In the genomic region with DNA sequence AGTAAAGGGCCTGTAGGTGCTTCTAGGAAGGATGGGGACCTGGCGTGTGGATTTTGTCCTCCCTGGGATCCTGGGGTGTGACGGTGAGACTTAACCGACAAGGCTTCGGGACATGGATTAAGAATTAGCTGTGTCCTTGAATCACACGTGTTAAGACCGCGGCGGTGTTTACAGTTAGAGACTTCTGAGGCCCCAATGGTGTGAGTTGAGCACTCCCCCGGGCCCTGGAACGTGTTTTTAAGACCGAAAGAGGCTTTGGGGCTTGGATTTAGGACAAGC, we compare ENCODE assay signal across 1 cellular context.
TF ChIP-seq lines count a peak whose summit lies in the region.

No MANE protein-coding gene starts in this region.

TF ChIP-seq in IMR-90, 13 proteins besides CTCF, POLR2A, EP300 and RAD21:
- TF ChIP-seq MAFK (IDR thresholded peaks at IDR 0.05; ENCODE audit: low read depth, low read length) (no peak), FOS (IDR thresholded peaks at IDR 0.05; ENCODE audit: low read depth, low read length) (no peak)
